Comparison of ENCODE assay signal across 1 cellular context in genomic region chr15:75578948-75579908, GRCh38.
TF ChIP-seq lines count a peak whose summit lies in the region.

PTPN9 (minus strand) TSS chr15:75579315; CDS start chr15:75578776, 539 bp downstream.

TF ChIP-seq in HepG2, 621 proteins besides CTCF, POLR2A, EP300 and RAD21 (continued from another document and continues in another):
- TF ChIP-seq ZNF280D (CRISPR knock-in tag; IDR thresholded peaks at IDR 0.05) (no peak), ZFP82 (CRISPR knock-in tag; IDR thresholded peaks at IDR 0.05; ENCODE audit: borderline replicate concordance) (0 out of 2 replicates have a peak, but pooled peaks have one; percentile 70), ZSCAN12 (CRISPR knock-in tag; IDR thresholded peaks at IDR 0.05) (0 out of 2 replicates have a peak, but pooled peaks have one; percentile 24), GMEB1 (CRISPR knock-in tag; IDR thresholded peaks at IDR 0.05; ENCODE audit: borderline replicate concordance) (no peak), ZNF615 (CRISPR knock-in tag; IDR thresholded peaks at IDR 0.05; ENCODE audit: borderline replicate concordance) (no peak; the same call in 1 of the 2 replicates), HIC2 (CRISPR knock-in tag; IDR thresholded peaks at IDR 0.05; ENCODE audit: low read depth) (no peak), SAP130 (CRISPR knock-in tag; IDR thresholded peaks at IDR 0.05; ENCODE audit: low read depth) (peak; percentile 56), HMGXB4 (CRISPR knock-in tag; IDR thresholded peaks at IDR 0.05; ENCODE audit: borderline replicate concordance in 1 of 2, low read depth in 1 of 2) (peak; percentile 46 to 81; a peak in 2 of 4 replicates), RBFOX2 (IDR thresholded peaks at IDR 0.05; ENCODE audit: low read depth, low read length) (peak; percentile 84), SCMH1 (CRISPR knock-in tag; IDR thresholded peaks at IDR 0.05; ENCODE audit: borderline replicate concordance) (no peak), ZBTB46 (CRISPR knock-in tag; IDR thresholded peaks at IDR 0.05; ENCODE audit: borderline replicate concordance) (no peak), HIVEP1 (CRISPR knock-in tag; IDR thresholded peaks at IDR 0.05) (no peak), SP5 (CRISPR knock-in tag; IDR thresholded peaks at IDR 0.05; ENCODE audit: borderline replicate concordance, low read depth) (no peak), AKNA (CRISPR knock-in tag; IDR thresholded peaks at IDR 0.05; ENCODE audit: borderline replicate concordance) (no peak), ISX (CRISPR knock-in tag; conservative IDR thresholded peaks at IDR 0.05) (no peak), ZNF768 (CRISPR knock-in tag; IDR thresholded peaks at IDR 0.05) (no peak), YEATS4 (CRISPR knock-in tag; IDR thresholded peaks at IDR 0.05; ENCODE audit: borderline replicate concordance) (no peak), KDM5B (CRISPR knock-in tag; IDR thresholded peaks at IDR 0.05; ENCODE audit: borderline replicate concordance) (no peak), ZSCAN31 (CRISPR knock-in tag; IDR thresholded peaks at IDR 0.05; ENCODE audit: low read depth) (no peak), FOSL2 (CRISPR knock-in tag; IDR thresholded peaks at IDR 0.05) (no peak), ATF1 (CRISPR knock-in tag; IDR thresholded peaks at IDR 0.05) (no peak), TRAFD1 (CRISPR knock-in tag; IDR thresholded peaks at IDR 0.05; ENCODE audit: borderline replicate concordance) (no peak), ZNF639 (CRISPR knock-in tag; conservative IDR thresholded peaks at IDR 0.05) (no peak), ZMYM4 (CRISPR knock-in tag; IDR thresholded peaks at IDR 0.05) (peak; percentile 11; the same call in 1 of the 2 replicates), TARDBP (CRISPR knock-in tag; IDR thresholded peaks at IDR 0.05) (0 out of 2 replicates have a peak, but pooled peaks have one; percentile 12), DPF2 (CRISPR knock-in tag; IDR thresholded peaks at IDR 0.05; ENCODE audit: borderline replicate concordance, low read depth) (no peak), POLR2G (IDR thresholded peaks at IDR 0.05; ENCODE audit: low read depth, low read length) (peak; percentile 74), ZSCAN29 (CRISPR knock-in tag; conservative IDR thresholded peaks at IDR 0.05) (no peak), NR2F6 (IDR thresholded peaks at IDR 0.05) (no peak), NR2F6 (CRISPR knock-in tag; IDR thresholded peaks at IDR 0.05) (no peak), ZNF816 (CRISPR knock-in tag; IDR thresholded peaks at IDR 0.05; ENCODE audit: borderline replicate concordance) (no peak), KLF16 (CRISPR knock-in tag; IDR thresholded peaks at IDR 0.05) (no peak), HNRNPH1 (optimal IDR thresholded peaks at IDR 0.05; ENCODE audit: low read depth, low read length) (no peak), SKIL (CRISPR knock-in tag; IDR thresholded peaks at IDR 0.05; ENCODE audit: borderline replicate concordance) (no peak), MED13 (CRISPR knock-in tag; IDR thresholded peaks at IDR 0.05) (peak; percentile 44; the same call in 1 of the 2 replicates), MEIS1 (CRISPR knock-in tag; IDR thresholded peaks at IDR 0.05; ENCODE audit: borderline replicate concordance) (no peak), ZNF331 (CRISPR knock-in tag; IDR thresholded peaks at IDR 0.05) (peak; percentile 25; the same call in 1 of the 2 replicates), FOXK1 (CRISPR knock-in tag; IDR thresholded peaks at IDR 0.05; ENCODE audit: borderline replicate concordance, low read depth) (0 out of 2 replicates have a peak, but pooled peaks have one; percentile 11), ZSCAN9 (CRISPR knock-in tag; IDR thresholded peaks at IDR 0.05; ENCODE audit: borderline replicate concordance) (no peak), HNRNPLL (IDR thresholded peaks at IDR 0.05; ENCODE audit: low read depth, low read length, poor library complexity, severe bottlenecking) (peak; percentile 70), IKZF1 (IDR thresholded peaks at IDR 0.05) (no peak), XRCC5 (optimal IDR thresholded peaks at IDR 0.05; ENCODE audit: low read length) (peak; percentile 38)
